1 cellular context compared by ENCODE assay signal in genomic region chr20:32763202-32763999, GRCh38.
TF ChIP-seq lines count a peak whose summit lies in the region.

No MANE protein-coding gene starts in this region.

TF ChIP-seq in GM12878, 131 proteins besides CTCF, POLR2A, EP300 and RAD21:
- no peak for TF ChIP-seq HCFC1 (IDR thresholded peaks at IDR 0.05; ENCODE audit: low read length)
- peak; percentile 54 for TF ChIP-seq SUZ12 (IDR thresholded peaks at IDR 0.05; ENCODE audit: unreplicated experiment)
- no peak for TF ChIP-seq ZBTB40 (IDR thresholded peaks at IDR 0.05; ENCODE audit: borderline replicate concordance)
- TF ChIP-seq ELK1 (IDR thresholded peaks at IDR 0.05; ENCODE audit: low read depth, low read length) = no peak
- no peak for TF ChIP-seq MYB (IDR thresholded peaks at IDR 0.05; ENCODE audit: borderline replicate concordance, low read depth, low read length)
